In the genomic region with DNA sequence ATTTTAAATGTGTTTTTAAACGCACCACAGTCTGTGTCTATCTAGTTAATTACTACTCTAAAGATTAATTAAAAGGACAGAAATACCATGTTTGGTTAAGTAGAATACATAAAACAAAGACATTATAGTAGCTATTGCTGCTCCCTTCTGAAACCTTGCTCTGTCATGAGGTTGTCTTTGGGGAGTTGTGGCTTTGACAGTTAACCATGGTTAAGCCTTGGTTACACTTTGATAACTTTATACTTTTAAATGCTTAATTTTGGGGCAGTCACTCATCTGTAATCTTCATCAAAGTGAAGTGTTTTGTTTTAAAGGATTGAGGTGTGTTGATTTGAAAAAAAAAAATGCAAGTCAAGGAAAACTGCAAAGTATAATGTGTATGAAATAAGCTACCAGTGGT, we compare ENCODE assay signal across 14 cellular contexts. TPM values are rescaled to one million over a fixed set of nuclear protein-coding genes. Genes with fewer than 3 reads are reported as not detected.
DNase-seq lines count a peak whose midpoint lies in the region; ATAC-seq, FAIRE-seq and TF ChIP-seq lines count a peak whose summit lies in the region.
"Had no signal": no experiment of that assay in that cellular context is flagged by ENCODE, and none has a peak within 500 bp of the region (broad histone marks: within the 10 kb centered on the region; RNA-seq: fewer than 3 reads in every experiment).

No MANE protein-coding gene starts in this region.

- no peaks in the 10 kb centered on the region for H3K9me3 ChIP-seq in left ventricle myocardium inferior (replicated peaks)
- H3K9me3 ChIP-seq: esophagus squamous epithelium had no signal

- H3K4me1 ChIP-seq in left ventricle myocardium inferior, result no peaks in the 10 kb centered on the region
- H3K4me1 ChIP-seq: esophagus squamous epithelium had no signal

- no peaks in the 10 kb centered on the region; the same call in 1 of the 2 replicates for H3K4me1 Mint-ChIP-seq in HFFc6 (ENCODE audit: low read depth)

- TF ChIP-seq CTCF in left ventricle myocardium inferior (IDR thresholded peaks at IDR 0.05; ENCODE audit: borderline replicate concordance) (no peak), HFFc6 (IDR thresholded peaks at IDR 0.05) (no peak), GM10248 (IDR thresholded peaks at IDR 0.05; ENCODE audit: control extremely low read depth, extremely low read depth, low read depth, missing control alignments) (no peak)

- POLR2A ChIA-PET in GM10248 (lab: Yijun Ruan, JAX), result no interaction called here

- no peaks in the 10 kb centered on the region for H3K27me3 Mint-ChIP-seq in HFFc6 (ENCODE audit: insufficient read depth)
- H3K27me3 Mint-ChIP-seq: naive B cell, type B pancreatic cell had no signal

- H3K27ac Mint-ChIP-seq in HFFc6, result no peak overlapping the region
- H3K27ac Mint-ChIP-seq: naive B cell, type B pancreatic cell had no signal

- no peaks in the 10 kb centered on the region for H3K36me3 ChIP-seq in left ventricle myocardium inferior

- H3K9me3 Mint-ChIP-seq in HFFc6, result no peaks in the 10 kb centered on the region
- H3K9me3 Mint-ChIP-seq: naive B cell, type B pancreatic cell had no signal

- H3K4me3 Mint-ChIP-seq in HFFc6, result no peak overlapping the region
- H3K4me3 Mint-ChIP-seq: naive B cell, type B pancreatic cell had no signal

- peak; percentile 58 for FAIRE-seq in GM12891 (lab: Jason Lieb, UNC)

- CTCF ChIA-PET in GM10248 (lab: Yijun Ruan, JAX), result no interaction called here

- H3K4me3 ChIP-seq in left ventricle myocardium inferior, result no peak overlapping the region
- H3K4me3 ChIP-seq: esophagus squamous epithelium, PC-9 had no signal

- no peak for TF ChIP-seq POLR2A in GM12891 (IDR thresholded peaks at IDR 0.05; ENCODE audit: low read depth, low read length)

- intact Hi-C loops in left ventricle myocardium inferior (cut with micrococcal nuclease), result no loop called here

- no peaks in the 10 kb centered on the region for H3K36me3 Mint-ChIP-seq in HFFc6 (ENCODE audit: low read depth)
- H3K36me3 Mint-ChIP-seq: naive B cell had no signal

- H3K27ac ChIP-seq in left ventricle myocardium inferior (replicated peaks), result no peak overlapping the region
- H3K27ac ChIP-seq: esophagus squamous epithelium, PC-9 had no signal

- ATAC-seq in GM19351 (IDR thresholded peaks at IDR 0.05; ENCODE audit: unreplicated experiment) (peak; percentile 58), HG02759 (IDR thresholded peaks at IDR 0.05; ENCODE audit: unreplicated experiment) (peak; percentile 66), HG03460 (IDR thresholded peaks at IDR 0.05; ENCODE audit: unreplicated experiment) (peak; percentile 65)

- H3K27me3 ChIP-seq in left ventricle myocardium inferior (ENCODE audit: low read depth), result no peaks in the 10 kb centered on the region
- H3K27me3 ChIP-seq: esophagus squamous epithelium had no signal

- no peak for DNase-seq in GM12891 (ENCODE audit: insufficient read length, low spot score)
- DNase-seq in left ventricle myocardium inferior, result no peak
- no peak for DNase-seq in HFFc6
- no peak for DNase-seq in GM10248 (ENCODE audit: extremely low spot score)
- no peak for DNase-seq in A172 (ENCODE audit: low spot score)
- DNase-seq: AML-193, esophagus squamous epithelium, naive B cell, NCI-H187 treated with DMSO at 0.1 percent for 48 hours, PC-9 had no signal

TF ChIP-seq in GM12891, 5 proteins besides CTCF, POLR2A, EP300 and RAD21:
- TF ChIP-seq SPI1 (IDR thresholded peaks at IDR 0.05; ENCODE audit: low read depth, low read length) (no peak), PAX5 (IDR thresholded peaks at IDR 0.05; ENCODE audit: insufficient read depth, low read length, severe bottlenecking) (no peak), TAF1 (IDR thresholded peaks at IDR 0.05; ENCODE audit: low read depth, low read length) (no peak), POLR2AphosphoS5 (IDR thresholded peaks at IDR 0.05; ENCODE audit: low read depth, low read length) (no peak), POU2F2 (IDR thresholded peaks at IDR 0.05; ENCODE audit: low read depth, low read length) (no peak)

RNA-seq across cellular contexts. Expression of a gene that starts 29.9 kb away (rescaled TPM):
- not detected for polyA plus RNA-seq in GM12891 (2012; ENCODE audit: low read depth, missing spikeins)
- total RNA-seq in left ventricle myocardium inferior, result not detected
- total RNA-seq in HFFc6 (2021; fragmentation: NEBNext Ultra II Directional; extraction: Animal tissue kit (Norgen Biotek cat#: 25700)), result under 1 TPM in 1 of 6 experiments, not detected in 5; 0.02 TPM
- total RNA-seq in A172 (2014; rRNA removed; shearing (Covaris generic)), result not detected in 2 replicates
- total RNA-seq: PC-9 had no signal
